14 cellular contexts compared by ENCODE assay signal in genomic region chr4:4666693-4667642, GRCh38.
A peak's percentile ranks its signal among the peaks of the same experiment; 100 is the strongest.
DNase-seq lines count a peak whose midpoint lies in the region; ATAC-seq, FAIRE-seq and TF ChIP-seq lines count a peak whose summit lies in the region.
"Had no signal": no experiment of that assay in that cellular context is flagged by ENCODE, and none has a peak within 500 bp of the region (broad histone marks: within the 10 kb centered on the region; RNA-seq: fewer than 3 reads in every experiment).

No MANE protein-coding gene starts in this region.

- H3K4me2 ChIP-seq in GM23248 (ENCODE audit: unreplicated experiment) (peak overlapping the region; percentile 46), astrocyte (ENCODE audit: low read length) (peak overlapping the region; percentile 66)

- in situ Hi-C loops in GM23248 (cut with MboI), result no loop called here

- peak overlapping the region; percentile 66 for H3K27ac Mint-ChIP-seq in astrocyte (ENCODE audit: unreplicated experiment)
- H3K27ac Mint-ChIP-seq: activated naive CD8-positive, alpha-beta T cell treated with anti-CD3 and anti-CD28 coated beads, Interleukin-2, amount 50 U/mL, for 24 hours; effector memory CD8-positive, alpha-beta T cell had no signal

- H3K4me1 Mint-ChIP-seq in astrocyte (ENCODE audit: low read depth, unreplicated experiment), result peaks cover 13% of the 10 kb centered on the region
- H3K4me1 Mint-ChIP-seq: activated naive CD8-positive, alpha-beta T cell treated with anti-CD3 and anti-CD28 coated beads, Interleukin-2, amount 50 U/mL, for 24 hours had no signal

- peaks cover 17% of the 10 kb centered on the region for H3F3A ChIP-seq in GM23248 (ENCODE audit: insufficient read depth)

- H3K9me3 ChIP-seq in GM23248 (ENCODE audit: low read depth) (no peaks in the 10 kb centered on the region), astrocyte (ENCODE audit: insufficient read depth, low read depth, low read length) (no peaks in the 10 kb centered on the region), iPS-15b (ENCODE audit: control insufficient read depth, insufficient read depth, low read length) (no peaks in the 10 kb centered on the region)

- peaks cover 25% of the 10 kb centered on the region for H3K4me1 ChIP-seq in GM23248 (ENCODE audit: insufficient read depth)
- H3K4me1 ChIP-seq in astrocyte (ENCODE audit: insufficient read depth, low read length), result peaks cover 37% of the 10 kb centered on the region
- H3K4me1 ChIP-seq in iPS-15b (ENCODE audit: control insufficient read depth, insufficient read depth, low read length), result peaks cover 35% of the 10 kb centered on the region

- TF ChIP-seq CTCF in astrocyte (IDR thresholded peaks at IDR 0.05; ENCODE audit: insufficient read depth, low read depth, low read length), result no peak

- H3K27ac ChIP-seq in GM23248 (peak overlapping the region; percentile 25), astrocyte (ENCODE audit: low read depth, low read length) (no peak overlapping the region)

- H3K79me2 ChIP-seq in GM23248 (ENCODE audit: insufficient read depth) (no peaks in the 10 kb centered on the region), astrocyte (ENCODE audit: insufficient read depth, low read length) (no peaks in the 10 kb centered on the region)

- no peak overlapping the region for H3K4me3 Mint-ChIP-seq in astrocyte (ENCODE audit: unreplicated experiment)
- H3K4me3 Mint-ChIP-seq: activated naive CD8-positive, alpha-beta T cell treated with anti-CD3 and anti-CD28 coated beads, Interleukin-2, amount 50 U/mL, for 24 hours; effector memory CD8-positive, alpha-beta T cell had no signal

- no peaks in the 10 kb centered on the region for H3K36me3 Mint-ChIP-seq in astrocyte (ENCODE audit: low read depth, unreplicated experiment)

- no peaks in the 10 kb centered on the region for H3K9me2 ChIP-seq in GM23248 (ENCODE audit: insufficient read depth)

- H3K9me3 Mint-ChIP-seq in astrocyte (ENCODE audit: unreplicated experiment), result peaks cover 2% of the 10 kb centered on the region
- H3K9me3 Mint-ChIP-seq: activated naive CD8-positive, alpha-beta T cell treated with anti-CD3 and anti-CD28 coated beads, Interleukin-2, amount 50 U/mL, for 24 hours; effector memory CD8-positive, alpha-beta T cell had no signal

- H4K20me1 ChIP-seq in GM23248 (ENCODE audit: insufficient read depth) (no peaks in the 10 kb centered on the region), astrocyte (ENCODE audit: insufficient read depth, low read length) (no peaks in the 10 kb centered on the region)

- DNase-seq in GM23248 (peak; percentile 62), astrocyte (ENCODE audit: low read depth) (peak; percentile 54), sciatic nerve (ENCODE audit: low spot score) (peak; percentile 66), DMS153 (lab: John Stamatoyannopoulos, UW) (no peak)
- DNase-seq in activated CD4-positive, CD25-positive, alpha-beta regulatory T cell (lab: John Stamatoyannopoulos, UW), result no peak
- DNase-seq: activated CD8-positive, alpha-beta memory T cell treated with anti-CD3 and anti-CD28 coated beads, Interleukin-2, amount 50 U/mL, for 4 hours; activated naive CD8-positive, alpha-beta T cell treated with anti-CD3 and anti-CD28 coated beads, Interleukin-2, amount 50 U/mL, for 24 hours; Calu3; effector memory CD8-positive, alpha-beta T cell; NCI-H1417 treated with DMSO at 0.1 percent for 48 hours; SHP77 treated with DMSO at 0.1 percent for 48 hours; substantia nigra had no signal

- no peak for FAIRE-seq in astrocyte (lab: Jason Lieb, UNC)

- H3K27me3 Mint-ChIP-seq in astrocyte (ENCODE audit: low read depth, unreplicated experiment), result peaks cover 14% of the 10 kb centered on the region
- H3K27me3 Mint-ChIP-seq: activated naive CD8-positive, alpha-beta T cell treated with anti-CD3 and anti-CD28 coated beads, Interleukin-2, amount 50 U/mL, for 24 hours; effector memory CD8-positive, alpha-beta T cell had no signal

- H3K27me3 ChIP-seq in GM23248 (replicated peaks; ENCODE audit: insufficient read depth), result no peaks in the 10 kb centered on the region
- H3K27me3 ChIP-seq in astrocyte (ENCODE audit: insufficient read depth, low read length), result peaks cover 8% of the 10 kb centered on the region
- H3K27me3 ChIP-seq in iPS-15b (ENCODE audit: control insufficient read depth, insufficient read depth, low read length), result peaks cover under 1% of the 10 kb centered on the region

- H3K9ac ChIP-seq in GM23248 (peak overlapping the region; percentile 16; the same call in 1 of the 2 replicates), astrocyte (ENCODE audit: low read length) (no peak overlapping the region), iPS-15b (ENCODE audit: low read depth, low read length) (no peak overlapping the region)

- 13 to 16% methylated on average over 15 of the region's 15 CpGs for WGBS in GM23248 (ENCODE audit: low coverage in 1 of 2, low lambda C conversion rate in 2 of 2, missing lambda C conversion rate in 2 of 2), 2 experiments

- ATAC-seq in sciatic nerve, result peak; percentile 67
- ATAC-seq in HG03196 (IDR thresholded peaks at IDR 0.05; ENCODE audit: unreplicated experiment), result no peak
- ATAC-seq: activated naive CD8-positive, alpha-beta T cell treated with anti-CD3 and anti-CD28 coated beads, Interleukin-2, amount 50 U/mL, for 24 hours; effector memory CD8-positive, alpha-beta T cell had no signal

- H3K4me3 ChIP-seq in GM23248, result 0 out of 2 replicates have a peak overlapping the region, but pooled peaks have one; percentile 6
- H3K4me3 ChIP-seq in astrocyte (ENCODE audit: insufficient read depth, low read depth, low read length), result no peak overlapping the region
- H3K4me3 ChIP-seq in iPS-15b (ENCODE audit: low read depth, low read length), result peak overlapping the region; percentile 18

- H2AFZ ChIP-seq in GM23248, result peak overlapping the region; percentile 57
- no peak overlapping the region for H2AFZ ChIP-seq in astrocyte (ENCODE audit: low read depth, low read length)

- no peaks in the 10 kb centered on the region for H3K36me3 ChIP-seq in GM23248 (ENCODE audit: low read depth)
- H3K36me3 ChIP-seq in astrocyte (ENCODE audit: insufficient read depth, low read length), result no peaks in the 10 kb centered on the region
- no peaks in the 10 kb centered on the region for H3K36me3 ChIP-seq in iPS-15b (ENCODE audit: control insufficient read depth, insufficient read depth, low read length)

- intact Hi-C loops in sciatic nerve (cut with DNase I), result no loop called here

Comparison
In these comparisons a context has a peak if more than half of its experiments do, and no peak if none do; other contexts are left out.
1. DNase-seq: peak in GM23248 (single experiment), astrocyte (single experiment) and sciatic nerve (single experiment); none in activated CD4-positive, CD25-positive, alpha-beta regulatory T cell (0 of 4) and DMS153 (single experiment).